ENCODE assay signal across 13 cellular contexts in genomic region chr15:66733976-66734375, GRCh38. TPM values are rescaled to one million over a fixed set of nuclear protein-coding genes. Genes with fewer than 3 reads are reported as not detected.
DNase-seq lines count a peak whose midpoint lies in the region; ATAC-seq and TF ChIP-seq lines count a peak whose summit lies in the region.
"Had no signal": no experiment of that assay in that cellular context is flagged by ENCODE, and none has a peak within 500 bp of the region (broad histone marks: within the 10 kb centered on the region; RNA-seq: fewer than 3 reads in every experiment).

No MANE protein-coding gene starts in this region.

- no peak overlapping the region for H3K27ac Mint-ChIP-seq in activated T-helper 1 cell treated with anti-CD3 and anti-CD28 coated beads, Interleukin-12 subunit alpha, Interleukin-12 subunit beta, Interleukin-2, Interleukin-4 antibody, amounts not matched to agents 30 ng/mL and 10 ng/mL and 1 ng/mL, durations not matched to agents 14 hours and 24 hours and 36 hours
- H3K27ac Mint-ChIP-seq: type B pancreatic cell had no signal

- H3K4me1 ChIP-seq in esophagus muscularis mucosa (peaks cover 36 to 45% (median 42%) of the 10 kb centered on the region in 4 donors), spleen (peaks cover 0 to 9% (median 4%) of the 10 kb centered on the region in 6 donors)

- no peak for TF ChIP-seq CTCF in esophagus muscularis mucosa (IDR thresholded peaks at IDR 0.05)
- no peak for TF ChIP-seq CTCF in spleen (IDR thresholded peaks at IDR 0.05 in 8 of 11, conservative IDR thresholded peaks at IDR 0.05 in 3 of 11)

- H3K27me3 ChIP-seq in esophagus muscularis mucosa (no peaks in the 10 kb centered on the region), spleen (replicated peaks in 1 of 7) (no peaks in the 10 kb centered on the region)

- H3K4me3 Mint-ChIP-seq in activated T-helper 1 cell treated with anti-CD3 and anti-CD28 coated beads, Interleukin-12 subunit alpha, Interleukin-12 subunit beta, Interleukin-2, Interleukin-4 antibody, amounts not matched to agents 30 ng/mL and 10 ng/mL and 1 ng/mL, durations not matched to agents 14 hours and 24 hours and 36 hours, result no peak overlapping the region
- H3K4me3 Mint-ChIP-seq: type B pancreatic cell had no signal

- TF ChIP-seq EP300 in esophagus muscularis mucosa (IDR thresholded peaks at IDR 0.05), result no peak

- no peak overlapping the region for H3K4me3 ChIP-seq in esophagus muscularis mucosa
- H3K4me3 ChIP-seq in spleen, result no peak overlapping the region

- intact Hi-C loops in esophagus muscularis mucosa (cut with DNase I) (no loop called here), spleen (cut with DNase I; ENCODE audit: low total_unique reads) (no loop called here)
- intact Hi-C loops in activated T-helper 1 cell treated with anti-CD3 and anti-CD28 coated beads, Interleukin-12 subunit alpha, Interleukin-12 subunit beta, Interleukin-2, Interleukin-4 antibody, amounts not matched to agents 30 ng/mL and 10 ng/mL and 1 ng/mL, durations not matched to agents 14 hours and 24 hours and 36 hours (cut with micrococcal nuclease), result no loop called here

- no peaks in the 10 kb centered on the region for H3K9me3 Mint-ChIP-seq in activated T-helper 1 cell treated with anti-CD3 and anti-CD28 coated beads, Interleukin-12 subunit alpha, Interleukin-12 subunit beta, Interleukin-2, Interleukin-4 antibody, amounts not matched to agents 30 ng/mL and 10 ng/mL and 1 ng/mL, durations not matched to agents 14 hours and 24 hours and 36 hours
- H3K9me3 Mint-ChIP-seq: type B pancreatic cell had no signal

- in situ Hi-C loops in G401 (cut with HindIII; ENCODE audit: low sequenced_read_pairs), result no loop called here

- H3K9me3 ChIP-seq in esophagus muscularis mucosa (no peaks in the 10 kb centered on the region), spleen (no peaks in the 10 kb centered on the region)

- TF ChIP-seq POLR2A in esophagus muscularis mucosa (IDR thresholded peaks at IDR 0.05; ENCODE audit: low read depth) (no peak), spleen (IDR thresholded peaks at IDR 0.05) (no peak)

- ATAC-seq in HG03135 (IDR thresholded peaks at IDR 0.05; ENCODE audit: unreplicated experiment), result no peak

- no peaks in the 10 kb centered on the region for H3K36me3 Mint-ChIP-seq in activated T-helper 1 cell treated with anti-CD3 and anti-CD28 coated beads, Interleukin-12 subunit alpha, Interleukin-12 subunit beta, Interleukin-2, Interleukin-4 antibody, amounts not matched to agents 30 ng/mL and 10 ng/mL and 1 ng/mL, durations not matched to agents 14 hours and 24 hours and 36 hours (ENCODE audit: low read depth)

- peak overlapping the region; percentile 48 to 66 (median 56) for H3K27ac ChIP-seq in esophagus muscularis mucosa (replicated peaks in 1 of 4)
- peak overlapping the region in 6 of 8 donors; percentile 7 to 57 (median 40) for H3K27ac ChIP-seq in spleen

- H3K4me1 Mint-ChIP-seq in activated T-helper 1 cell treated with anti-CD3 and anti-CD28 coated beads, Interleukin-12 subunit alpha, Interleukin-12 subunit beta, Interleukin-2, Interleukin-4 antibody, amounts not matched to agents 30 ng/mL and 10 ng/mL and 1 ng/mL, durations not matched to agents 14 hours and 24 hours and 36 hours (ENCODE audit: low read depth), result no peaks in the 10 kb centered on the region

- H3K36me3 ChIP-seq in esophagus muscularis mucosa (peaks cover 0 to under 1% (median 0%) of the 10 kb centered on the region in 4 donors), spleen (no peaks in the 10 kb centered on the region)

- H3K27me3 Mint-ChIP-seq in activated T-helper 1 cell treated with anti-CD3 and anti-CD28 coated beads, Interleukin-12 subunit alpha, Interleukin-12 subunit beta, Interleukin-2, Interleukin-4 antibody, amounts not matched to agents 30 ng/mL and 10 ng/mL and 1 ng/mL, durations not matched to agents 14 hours and 24 hours and 36 hours (ENCODE audit: insufficient read depth), result peaks cover 2% of the 10 kb centered on the region
- H3K27me3 Mint-ChIP-seq: type B pancreatic cell had no signal

- WGBS in esophagus muscularis mucosa, result 80% methylated on average over 5 of the region's 11 CpGs
- WGBS in spleen, 5 donors, result 67 to 93% (median 77%) methylated on average over 9 to 11 of the region's 11 CpGs

- DNase-seq in G401 (ENCODE audit: low spot score), result peak; percentile 15
- DNase-seq in esophagus muscularis mucosa (ENCODE audit: extremely low spot score), result no peak
- DNase-seq in medulla oblongata (ENCODE audit: extremely low spot score), result peak; percentile 68
- DNase-seq in spleen, result no peak
- DNase-seq in activated T-helper 1 cell treated with anti-CD3 and anti-CD28 coated beads, Interleukin-12 subunit alpha, Interleukin-12 subunit beta, Interleukin-2, Interleukin-4 antibody, amounts not matched to agents 30 ng/mL and 10 ng/mL and 1 ng/mL, durations not matched to agents 14 hours and 24 hours and 36 hours (ENCODE audit: low spot score), result no peak
- DNase-seq in HUDEP-2 (lab: John Stamatoyannopoulos, UW; ENCODE audit: unreplicated experiment in 76 of 76), result no peak
- no peak for DNase-seq in OCI-M2 (lab: John Stamatoyannopoulos, UW; ENCODE audit: unreplicated experiment)
- DNase-seq: activated T-cell treated with anti-CD3 and anti-CD28 coated beads, Interleukin-2, amount 50 U/mL, for 48 hours; mesendoderm; retina; T-helper 1 cell had no signal

RNA-seq across cellular contexts. Expression of gene SMAD6, which starts 31.9 kb away (rescaled TPM):
- total RNA-seq in G401 (2014; rRNA removed; shearing (Covaris generic)), result 84.0 and 102 TPM in 2 replicates
- total RNA-seq in esophagus muscularis mucosa (10 to 100 TPM in 3 of 4 donors, 1 to 10 TPM in 1; 9.4 to 18.9 (median 14.3) TPM), spleen (10 to 100 TPM in 2 of 7 donors, 1 to 10 TPM in 5; 3.6 to 14.0 (median 6.9) TPM)
- 1 to 10 TPM in 2 of 3 donors, under 1 TPM in 1; 0.72 to 3.5 (median 3.4) TPM for polyA plus RNA-seq in spleen
- total RNA-seq in activated T-helper 1 cell treated with anti-CD3 and anti-CD28 coated beads, Interleukin-12 subunit alpha, Interleukin-12 subunit beta, Interleukin-2, Interleukin-4 antibody, amounts not matched to agents 30 ng/mL and 10 ng/mL and 1 ng/mL, durations not matched to agents 14 hours and 24 hours and 36 hours, result 0.34 and 0.83 TPM in 2 replicates

Comparison
In these comparisons a context has a peak if more than half of its experiments do, and no peak if none do; other contexts are left out.
1. DNase-seq: peak in G401 (single experiment) and medulla oblongata (single experiment); none in esophagus muscularis mucosa (single experiment), spleen (single experiment), activated T-helper 1 cell treated with anti-CD3 and anti-CD28 coated beads, Interleukin-12 subunit alpha, Interleukin-12 subunit beta, Interleukin-2, Interleukin-4 antibody, amounts not matched to agents 30 ng/mL and 10 ng/mL and 1 ng/mL, durations not matched to agents 14 hours and 24 hours and 36 hours (single experiment), HUDEP-2 (0 of 76) and OCI-M2 (single experiment).